Comparison of ENCODE assay signal across 1 cellular context in genomic region chrX:109536439-109537323, GRCh38.
TF ChIP-seq lines count a peak whose summit lies in the region.

NXT2 (plus strand) TSS chrX:109536844; CDS start chrX:109537007, 163 bp downstream.

TF ChIP-seq in HepG2, 621 proteins besides CTCF, POLR2A, EP300 and RAD21 (continued from another document and continues in another):
- TF ChIP-seq, protein P1, sequence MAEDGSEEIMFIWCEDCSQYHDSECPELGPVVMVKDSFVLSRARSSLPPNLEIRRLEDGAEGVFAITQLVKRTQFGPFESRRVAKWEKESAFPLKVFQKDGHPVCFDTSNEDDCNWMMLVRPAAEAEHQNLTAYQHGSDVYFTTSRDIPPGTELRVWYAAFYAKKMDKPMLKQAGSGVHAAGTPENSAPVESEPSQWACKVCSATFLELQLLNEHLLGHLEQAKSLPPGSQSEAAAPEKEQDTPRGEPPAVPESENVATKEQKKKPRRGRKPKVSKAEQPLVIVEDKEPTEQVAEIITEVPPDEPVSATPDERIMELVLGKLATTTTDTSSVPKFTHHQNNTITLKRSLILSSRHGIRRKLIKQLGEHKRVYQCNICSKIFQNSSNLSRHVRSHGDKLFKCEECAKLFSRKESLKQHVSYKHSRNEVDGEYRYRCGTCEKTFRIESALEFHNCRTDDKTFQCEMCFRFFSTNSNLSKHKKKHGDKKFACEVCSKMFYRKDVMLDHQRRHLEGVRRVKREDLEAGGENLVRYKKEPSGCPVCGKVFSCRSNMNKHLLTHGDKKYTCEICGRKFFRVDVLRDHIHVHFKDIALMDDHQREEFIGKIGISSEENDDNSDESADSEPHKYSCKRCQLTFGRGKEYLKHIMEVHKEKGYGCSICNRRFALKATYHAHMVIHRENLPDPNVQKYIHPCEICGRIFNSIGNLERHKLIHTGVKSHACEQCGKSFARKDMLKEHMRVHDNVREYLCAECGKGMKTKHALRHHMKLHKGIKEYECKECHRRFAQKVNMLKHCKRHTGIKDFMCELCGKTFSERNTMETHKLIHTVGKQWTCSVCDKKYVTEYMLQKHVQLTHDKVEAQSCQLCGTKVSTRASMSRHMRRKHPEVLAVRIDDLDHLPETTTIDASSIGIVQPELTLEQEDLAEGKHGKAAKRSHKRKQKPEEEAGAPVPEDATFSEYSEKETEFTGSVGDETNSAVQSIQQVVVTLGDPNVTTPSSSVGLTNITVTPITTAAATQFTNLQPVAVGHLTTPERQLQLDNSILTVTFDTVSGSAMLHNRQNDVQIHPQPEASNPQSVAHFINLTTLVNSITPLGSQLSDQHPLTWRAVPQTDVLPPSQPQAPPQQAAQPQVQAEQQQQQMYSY (CRISPR knock-in tag; IDR thresholded peaks at IDR 0.05), result no peak
- TF ChIP-seq, protein P2, sequence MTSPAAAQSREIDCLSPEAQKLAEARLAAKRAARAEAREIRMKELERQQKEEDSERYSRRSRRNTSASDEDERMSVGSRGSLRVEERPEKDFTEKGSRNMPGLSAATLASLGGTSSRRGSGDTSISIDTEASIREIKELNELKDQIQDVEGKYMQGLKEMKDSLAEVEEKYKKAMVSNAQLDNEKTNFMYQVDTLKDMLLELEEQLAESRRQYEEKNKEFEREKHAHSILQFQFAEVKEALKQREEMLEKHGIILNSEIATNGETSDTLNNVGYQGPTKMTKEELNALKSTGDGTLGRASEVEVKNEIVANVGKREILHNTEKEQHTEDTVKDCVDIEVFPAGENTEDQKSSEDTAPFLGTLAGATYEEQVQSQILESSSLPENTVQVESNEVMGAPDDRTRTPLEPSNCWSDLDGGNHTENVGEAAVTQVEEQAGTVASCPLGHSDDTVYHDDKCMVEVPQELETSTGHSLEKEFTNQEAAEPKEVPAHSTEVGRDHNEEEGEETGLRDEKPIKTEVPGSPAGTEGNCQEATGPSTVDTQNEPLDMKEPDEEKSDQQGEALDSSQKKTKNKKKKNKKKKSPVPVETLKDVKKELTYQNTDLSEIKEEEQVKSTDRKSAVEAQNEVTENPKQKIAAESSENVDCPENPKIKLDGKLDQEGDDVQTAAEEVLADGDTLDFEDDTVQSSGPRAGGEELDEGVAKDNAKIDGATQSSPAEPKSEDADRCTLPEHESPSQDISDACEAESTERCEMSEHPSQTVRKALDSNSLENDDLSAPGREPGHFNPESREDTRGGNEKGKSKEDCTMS (CRISPR knock-in tag; conservative IDR thresholded peaks at IDR 0.05), result no peak
- TF ChIP-seq SNAPC4 (CRISPR knock-in tag; IDR thresholded peaks at IDR 0.05) (no peak), IRX3 (CRISPR knock-in tag; IDR thresholded peaks at IDR 0.05; ENCODE audit: borderline replicate concordance, low read depth) (no peak), ZNF180 (CRISPR knock-in tag; IDR thresholded peaks at IDR 0.05; ENCODE audit: borderline replicate concordance, low read depth) (no peak), ZNF720 (CRISPR knock-in tag; IDR thresholded peaks at IDR 0.05) (no peak), BORCS8-MEF2B (CRISPR knock-in tag; IDR thresholded peaks at IDR 0.05) (no peak), ZNF800 (CRISPR knock-in tag; IDR thresholded peaks at IDR 0.05) (no peak), KDM2A (CRISPR knock-in tag; IDR thresholded peaks at IDR 0.05; ENCODE audit: borderline replicate concordance, low read depth) (peak; percentile 60; the same call in 1 of the 2 replicates), SIN3B (IDR thresholded peaks at IDR 0.05; ENCODE audit: low read length) (peak; percentile 81; the same call in 1 of the 2 replicates), KLF9 (CRISPR knock-in tag; IDR thresholded peaks at IDR 0.05; ENCODE audit: low read depth) (no peak), RNF2 (conservative IDR thresholded peaks at IDR 0.05; ENCODE audit: low read depth) (no peak), THAP11 (CRISPR knock-in tag; IDR thresholded peaks at IDR 0.05) (peak; percentile 89), ETV6 (CRISPR knock-in tag; conservative IDR thresholded peaks at IDR 0.05) (no peak), ZNF263 (CRISPR knock-in tag; IDR thresholded peaks at IDR 0.05) (no peak), NCOA5 (CRISPR knock-in tag; IDR thresholded peaks at IDR 0.05) (no peak), SRSF4 (IDR thresholded peaks at IDR 0.05; ENCODE audit: low read depth, low read length, poor library complexity, severe bottlenecking) (no peak), DR1 (CRISPR knock-in tag; IDR thresholded peaks at IDR 0.05) (no peak; the same call in 1 of the 2 replicates), RFX1 (IDR thresholded peaks at IDR 0.05) (no peak), PAWR (CRISPR knock-in tag; IDR thresholded peaks at IDR 0.05; ENCODE audit: borderline replicate concordance) (no peak), ELF3 (CRISPR knock-in tag; IDR thresholded peaks at IDR 0.05) (no peak), ZNF674 (CRISPR knock-in tag; IDR thresholded peaks at IDR 0.05; ENCODE audit: low read depth) (no peak), ZNF446 (CRISPR knock-in tag; IDR thresholded peaks at IDR 0.05) (no peak), WIZ (CRISPR knock-in tag; IDR thresholded peaks at IDR 0.05) (no peak), HIC2 (CRISPR knock-in tag; IDR thresholded peaks at IDR 0.05; ENCODE audit: low read depth) (no peak), ZNF615 (CRISPR knock-in tag; IDR thresholded peaks at IDR 0.05; ENCODE audit: borderline replicate concordance) (no peak), ZKSCAN5 (CRISPR knock-in tag; IDR thresholded peaks at IDR 0.05) (no peak), STAT5B (CRISPR knock-in tag; IDR thresholded peaks at IDR 0.05) (0 out of 2 replicates have a peak, but pooled peaks have one; percentile 22), NFE2 (CRISPR knock-in tag; IDR thresholded peaks at IDR 0.05) (no peak), MAZ (IDR thresholded peaks at IDR 0.05; ENCODE audit: borderline replicate concordance, low read depth, low read length) (no peak), MAZ (CRISPR knock-in tag; IDR thresholded peaks at IDR 0.05; ENCODE audit: low read depth) (no peak; the same call in 1 of the 2 replicates), ZNF33A (CRISPR knock-in tag; IDR thresholded peaks at IDR 0.05; ENCODE audit: borderline replicate concordance) (no peak), ZSCAN29 (CRISPR knock-in tag; conservative IDR thresholded peaks at IDR 0.05) (no peak), ARNT (IDR thresholded peaks at IDR 0.05) (no peak), PCBP2 (optimal IDR thresholded peaks at IDR 0.05; ENCODE audit: low read depth, low read length, poor library complexity, severe bottlenecking) (no peak), ZNF24 (IDR thresholded peaks at IDR 0.05) (no peak), ZNF331 (CRISPR knock-in tag; IDR thresholded peaks at IDR 0.05) (no peak; the same call in 1 of the 2 replicates), MED13 (CRISPR knock-in tag; IDR thresholded peaks at IDR 0.05) (no peak)
- TF ChIP-seq, protein P3, sequence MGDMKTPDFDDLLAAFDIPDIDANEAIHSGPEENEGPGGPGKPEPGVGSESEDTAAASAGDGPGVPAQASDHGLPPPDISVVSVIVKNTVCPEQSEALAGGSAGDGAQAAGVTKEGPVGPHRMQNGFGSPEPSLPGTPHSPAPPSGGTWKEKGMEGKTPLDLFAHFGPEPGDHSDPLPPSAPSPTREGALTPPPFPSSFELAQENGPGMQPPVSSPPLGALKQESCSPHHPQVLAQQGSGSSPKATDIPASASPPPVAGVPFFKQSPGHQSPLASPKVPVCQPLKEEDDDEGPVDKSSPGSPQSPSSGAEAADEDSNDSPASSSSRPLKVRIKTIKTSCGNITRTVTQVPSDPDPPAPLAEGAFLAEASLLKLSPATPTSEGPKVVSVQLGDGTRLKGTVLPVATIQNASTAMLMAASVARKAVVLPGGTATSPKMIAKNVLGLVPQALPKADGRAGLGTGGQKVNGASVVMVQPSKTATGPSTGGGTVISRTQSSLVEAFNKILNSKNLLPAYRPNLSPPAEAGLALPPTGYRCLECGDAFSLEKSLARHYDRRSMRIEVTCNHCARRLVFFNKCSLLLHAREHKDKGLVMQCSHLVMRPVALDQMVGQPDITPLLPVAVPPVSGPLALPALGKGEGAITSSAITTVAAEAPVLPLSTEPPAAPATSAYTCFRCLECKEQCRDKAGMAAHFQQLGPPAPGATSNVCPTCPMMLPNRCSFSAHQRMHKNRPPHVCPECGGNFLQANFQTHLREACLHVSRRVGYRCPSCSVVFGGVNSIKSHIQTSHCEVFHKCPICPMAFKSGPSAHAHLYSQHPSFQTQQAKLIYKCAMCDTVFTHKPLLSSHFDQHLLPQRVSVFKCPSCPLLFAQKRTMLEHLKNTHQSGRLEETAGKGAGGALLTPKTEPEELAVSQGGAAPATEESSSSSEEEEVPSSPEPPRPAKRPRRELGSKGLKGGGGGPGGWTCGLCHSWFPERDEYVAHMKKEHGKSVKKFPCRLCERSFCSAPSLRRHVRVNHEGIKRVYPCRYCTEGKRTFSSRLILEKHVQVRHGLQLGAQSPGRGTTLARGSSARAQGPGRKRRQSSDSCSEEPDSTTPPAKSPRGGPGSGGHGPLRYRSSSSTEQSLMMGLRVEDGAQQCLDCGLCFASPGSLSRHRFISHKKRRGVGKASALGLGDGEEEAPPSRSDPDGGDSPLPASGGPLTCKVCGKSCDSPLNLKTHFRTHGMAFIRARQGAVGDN (CRISPR knock-in tag; IDR thresholded peaks at IDR 0.05), result peak; percentile 74
- TF ChIP-seq, protein P4, sequence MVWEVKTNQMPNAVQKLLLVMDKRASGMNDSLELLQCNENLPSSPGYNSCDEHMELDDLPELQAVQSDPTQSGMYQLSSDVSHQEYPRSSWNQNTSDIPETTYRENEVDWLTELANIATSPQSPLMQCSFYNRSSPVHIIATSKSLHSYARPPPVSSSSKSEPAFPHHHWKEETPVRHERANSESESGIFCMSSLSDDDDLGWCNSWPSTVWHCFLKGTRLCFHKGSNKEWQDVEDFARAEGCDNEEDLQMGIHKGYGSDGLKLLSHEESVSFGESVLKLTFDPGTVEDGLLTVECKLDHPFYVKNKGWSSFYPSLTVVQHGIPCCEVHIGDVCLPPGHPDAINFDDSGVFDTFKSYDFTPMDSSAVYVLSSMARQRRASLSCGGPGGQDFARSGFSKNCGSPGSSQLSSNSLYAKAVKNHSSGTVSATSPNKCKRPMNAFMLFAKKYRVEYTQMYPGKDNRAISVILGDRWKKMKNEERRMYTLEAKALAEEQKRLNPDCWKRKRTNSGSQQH (CRISPR knock-in tag; IDR thresholded peaks at IDR 0.05; ENCODE audit: low read depth), result no peak
- TF ChIP-seq, protein P5, sequence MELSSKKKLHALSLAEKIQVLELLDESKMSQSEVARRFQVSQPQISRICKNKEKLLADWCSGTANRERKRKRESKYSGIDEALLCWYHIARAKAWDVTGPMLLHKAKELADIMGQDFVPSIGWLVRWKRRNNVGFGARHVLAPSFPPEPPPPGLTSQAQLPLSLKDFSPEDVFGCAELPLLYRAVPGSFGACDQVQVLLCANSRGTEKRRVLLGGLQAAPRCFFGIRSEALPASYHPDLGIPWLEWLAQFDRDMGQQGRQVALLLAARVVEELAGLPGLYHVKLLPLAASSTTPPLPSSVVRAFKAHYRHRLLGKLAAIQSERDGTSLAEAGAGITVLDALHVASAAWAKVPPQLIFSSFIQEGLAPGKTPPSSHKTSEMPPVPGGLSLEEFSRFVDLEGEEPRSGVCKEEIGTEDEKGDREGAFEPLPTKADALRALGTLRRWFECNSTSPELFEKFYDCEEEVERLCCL (CRISPR knock-in tag; IDR thresholded peaks at IDR 0.05; ENCODE audit: borderline replicate concordance), result no peak
